16 cellular contexts compared by ENCODE assay signal in genomic region chr20:53494753-53495152, GRCh38.
A peak's percentile ranks its signal among the peaks of the same experiment; 100 is the strongest.
DNase-seq lines count a peak whose midpoint lies in the region; ATAC-seq, FAIRE-seq and TF ChIP-seq lines count a peak whose summit lies in the region.
"Had no signal": no experiment of that assay in that cellular context is flagged by ENCODE, and none has a peak within 500 bp of the region (broad histone marks: within the 10 kb centered on the region; RNA-seq: fewer than 3 reads in every experiment).

No MANE protein-coding gene starts in this region.

- CTCF ChIA-PET in A549 (lab: Yijun Ruan, JAX) = no interaction called here

- H3K27ac ChIP-seq in A549 (no peak overlapping the region), SK-N-MC (peak overlapping the region; percentile 98), neural cell (ENCODE audit: low read length) (peak overlapping the region; percentile 33), colonic mucosa (no peak overlapping the region)

- no peaks in the 10 kb centered on the region for H3F3A ChIP-seq in neural cell (ENCODE audit: insufficient read depth, low read length, poor library complexity, severe bottlenecking)

- H3K9ac ChIP-seq in SK-N-MC (ENCODE audit: insufficient read length) (peak overlapping the region; percentile 69), neural cell (ENCODE audit: low read length) (no peak overlapping the region), colonic mucosa (ENCODE audit: low read depth in 2 of 2, low read length in 2 of 2) (no peak overlapping the region)

- no peaks in the 10 kb centered on the region for H3K9me3 ChIP-seq in A549
- no peaks in the 10 kb centered on the region for H3K9me3 ChIP-seq in SK-N-MC (ENCODE audit: low read depth, low read length)
- H3K9me3 ChIP-seq in neural cell (ENCODE audit: low read length) = no peaks in the 10 kb centered on the region
- H3K9me3 ChIP-seq in colonic mucosa = no peaks in the 10 kb centered on the region

- intact Hi-C loops in colonic mucosa (cut with DNase I) = no loop called here

- no peaks in the 10 kb centered on the region for H4K20me1 ChIP-seq in neural cell (ENCODE audit: insufficient read depth)

- no peak for TF ChIP-seq CTCF in A549 (IDR thresholded peaks at IDR 0.05)
- no peak for TF ChIP-seq CTCF in neural cell (IDR thresholded peaks at IDR 0.05; ENCODE audit: poor library complexity, severe bottlenecking)
- TF ChIP-seq CTCF in colonic mucosa (IDR thresholded peaks at IDR 0.05) = no peak

- no peak for FAIRE-seq in A549 (lab: Jason Lieb, UNC)
- FAIRE-seq: GM12878, GM18507 had no signal

- ATAC-seq in A549 (no peak), HG03139 (IDR thresholded peaks at IDR 0.05; ENCODE audit: unreplicated experiment) (no peak), GM21576 (IDR thresholded peaks at IDR 0.05; ENCODE audit: unreplicated experiment) (no peak)
- ATAC-seq: GM12878 had no signal

- TF ChIP-seq RAD21 in A549 (conservative IDR thresholded peaks at IDR 0.05 in 1 of 2, IDR thresholded peaks at IDR 0.05 in 1 of 2) = no peak
- TF ChIP-seq RAD21 in neural cell (conservative IDR thresholded peaks at IDR 0.05) = no peak

- no peak for DNase-seq in A549 (ENCODE audit: low read depth in 1 of 2, low spot score in 1 of 2)
- DNase-seq in NCI-H1048 (lab: John Stamatoyannopoulos, UW) = peak; percentile 12
- peak; percentile 70 for DNase-seq in SK-N-MC (ENCODE audit: low read depth, low spot score)
- no peak for DNase-seq in colonic mucosa
- DNase-seq: C1 segment of cervical spinal cord; Calu3; CD4-positive, alpha-beta T cell; DMS79; GOT3; H9; HFFc6 had no signal

- POLR2A ChIA-PET in A549 (lab: Yijun Ruan, JAX) = no interaction called here

- TF ChIP-seq EP300 in A549 (IDR thresholded peaks at IDR 0.05) (no peak), neural cell (conservative IDR thresholded peaks at IDR 0.05; ENCODE audit: poor library complexity, severe bottlenecking) (no peak)

- no peaks in the 10 kb centered on the region for H3K79me2 ChIP-seq in neural cell (replicated peaks; ENCODE audit: insufficient read depth, low read length)

- H3K4me2 ChIP-seq in A549 = no peak overlapping the region
- H3K4me2 ChIP-seq in neural cell (ENCODE audit: low read length) = no peak overlapping the region

- TF ChIP-seq POLR2A in A549 (IDR thresholded peaks at IDR 0.05; ENCODE audit: low read length) = no peak

- no peaks in the 10 kb centered on the region for H3K9me2 ChIP-seq in neural cell (ENCODE audit: insufficient read depth, low read length)

- H3K4me3 ChIP-seq in A549 = no peak overlapping the region
- H3K4me3 ChIP-seq in SK-N-MC = peak overlapping the region; percentile 64
- no peak overlapping the region for H3K4me3 ChIP-seq in neural cell (ENCODE audit: low read length)
- no peak overlapping the region for H3K4me3 ChIP-seq in colonic mucosa
- H3K4me3 ChIP-seq: GM12878 had no signal

- no peak overlapping the region for H2AFZ ChIP-seq in neural cell (ENCODE audit: low read depth, low read length)

- H3K4me1 ChIP-seq in A549 (no peaks in the 10 kb centered on the region), colonic mucosa (no peaks in the 10 kb centered on the region)

- 85% methylated on average over 5 of the region's 5 CpGs for WGBS in A549 (ENCODE audit: missing lambda C conversion rate)

- H3K27me3 ChIP-seq in neural cell (ENCODE audit: insufficient read depth, low read depth, low read length) = no peaks in the 10 kb centered on the region
- H3K27me3 ChIP-seq in colonic mucosa = no peaks in the 10 kb centered on the region

- H3K36me3 ChIP-seq in SK-N-MC (ENCODE audit: insufficient read depth, low read length) (no peaks in the 10 kb centered on the region), neural cell (ENCODE audit: insufficient read depth, low read length) (no peaks in the 10 kb centered on the region), colonic mucosa (no peaks in the 10 kb centered on the region)

TF ChIP-seq in A549, 52 proteins besides CTCF, POLR2A, EP300 and RAD21 (continues in another document):
- peak; percentile 68 for TF ChIP-seq MAFK (IDR thresholded peaks at IDR 0.05; ENCODE audit: partially characterized antibody)
- TF ChIP-seq ELK1 (IDR thresholded peaks at IDR 0.05; ENCODE audit: low read depth, low read length) = no peak
- no peak for TF ChIP-seq USF2 (IDR thresholded peaks at IDR 0.05)
- no peak for TF ChIP-seq NR3C1 (IDR thresholded peaks at IDR 0.05)
- no peak for TF ChIP-seq HMGXB4 (CRISPR knock-in tag; IDR thresholded peaks at IDR 0.05; ENCODE audit: borderline replicate concordance)

TF ChIP-seq in neural cell, 6 proteins besides CTCF, POLR2A, EP300 and RAD21:
- TF ChIP-seq POLR2AphosphoS5 (IDR thresholded peaks at IDR 0.05) (no peak), EZH2 (IDR thresholded peaks at IDR 0.05; ENCODE audit: borderline replicate concordance, insufficient read depth, low read length, poor library complexity, severe bottlenecking) (no peak), MXI1 (conservative IDR thresholded peaks at IDR 0.05; ENCODE audit: poor library complexity, severe bottlenecking) (no peak), SMC3 (conservative IDR thresholded peaks at IDR 0.05; ENCODE audit: poor library complexity) (no peak), REST (IDR thresholded peaks at IDR 0.05; ENCODE audit: borderline replicate concordance) (no peak), TAF1 (IDR thresholded peaks at IDR 0.05; ENCODE audit: low read depth) (no peak)

Comparison
In these comparisons a context has a peak if more than half of its experiments do, and no peak if none do; other contexts are left out.
1. DNase-seq: peak in NCI-H1048 (single experiment) and SK-N-MC (single experiment); none in A549 (0 of 2) and colonic mucosa (single experiment).
2. H3K27ac ChIP-seq: peak in SK-N-MC (single experiment) and neural cell (single experiment); none in A549 (0 of 2) and colonic mucosa (single experiment).